In genomic region chr2:59074071-59074470, GRCh38 we compare ENCODE assay signal across 11 cellular contexts.
"Had no signal": no experiment of that assay in that cellular context is flagged by ENCODE, and none has a peak within 500 bp of the region (broad histone marks: within the 10 kb centered on the region; RNA-seq: fewer than 3 reads in every experiment).

No MANE protein-coding gene starts in this region.

- H3K4me3 Mint-ChIP-seq: GM23338, H9, HFFc6 had no signal

- H3K4me3 ChIP-seq: GM23248, GM23338, HAP-1 had no signal

- H3K27ac Mint-ChIP-seq: GM23338, H9, HFFc6 had no signal

- H3K4me2 ChIP-seq: GM23338 had no signal

- H2AFZ ChIP-seq: GM23248, GM23338 had no signal

- H3K9me3 ChIP-seq: HAP-1 had no signal

- H3K9ac ChIP-seq: GM23248 had no signal

- FAIRE-seq: H1, H54 had no signal

- H3K36me3 ChIP-seq: HAP-1 had no signal

- H3K27ac ChIP-seq: GM23248 had no signal

- DNase-seq: GM23248, GOT3, H7, H9, HCEC 1CT, HFFc6 had no signal

- ATAC-seq: GM23338, HCT116 had no signal
